ENCODE assay signal across 8 cellular contexts in the genomic region with DNA sequence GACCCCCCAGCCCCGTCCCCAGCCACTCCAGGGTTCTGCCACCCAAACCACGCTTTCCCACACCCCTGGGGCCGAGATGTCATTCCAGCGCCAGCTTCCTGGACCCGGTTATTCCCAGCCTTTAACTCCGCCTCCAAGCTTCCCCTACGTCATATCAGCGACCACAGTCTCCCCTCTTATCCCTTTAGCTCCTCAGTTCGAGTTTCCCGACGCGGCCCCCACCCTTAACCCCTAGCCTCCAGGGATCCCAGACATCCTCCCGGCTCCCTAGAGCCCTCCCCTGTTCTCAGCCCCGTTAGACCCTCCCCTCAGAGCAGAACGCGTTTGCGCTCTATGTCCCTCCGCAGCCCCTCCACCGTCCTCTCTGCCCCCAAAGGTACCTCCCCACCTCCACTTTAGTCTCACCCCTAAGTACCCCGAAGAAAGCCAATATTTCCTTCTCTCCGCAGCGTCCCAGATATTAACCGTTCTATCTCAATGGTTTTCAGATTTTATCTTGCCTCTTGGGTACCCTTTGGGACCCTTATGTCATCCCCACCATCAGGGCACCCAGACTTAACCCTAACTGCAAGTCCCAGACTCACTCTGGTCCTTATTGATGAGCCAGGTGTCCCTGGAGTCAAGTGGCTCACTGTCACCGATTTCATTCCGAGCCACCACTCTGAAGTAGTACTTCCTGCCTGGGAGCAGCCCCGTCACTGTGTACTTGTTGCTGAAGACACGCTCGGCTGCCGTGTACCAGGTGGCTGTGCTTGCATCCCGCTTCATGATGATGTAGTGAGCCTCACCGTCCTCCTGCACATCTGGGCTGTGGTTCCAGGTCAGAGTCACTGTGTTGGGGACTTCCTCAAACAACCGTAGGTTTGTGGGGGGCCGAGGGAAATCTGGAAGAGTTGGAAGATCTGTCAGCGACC. TPM values are rescaled to one million over a fixed set of nuclear protein-coding genes. Genes with fewer than 3 reads are reported as not detected.
DNase-seq lines count a peak whose midpoint lies in the region; ATAC-seq and TF ChIP-seq lines count a peak whose summit lies in the region.

No MANE protein-coding gene starts in this region.

- peaks cover 2% of the 10 kb centered on the region for H3K36me3 Mint-ChIP-seq in T-helper 17 cell (ENCODE audit: low read depth)

- no peaks in the 10 kb centered on the region for H3K9me3 ChIP-seq in T-helper 17 cell (ENCODE audit: control insufficient read depth, low read length, poor library complexity, severe bottlenecking)

- peak overlapping the region; percentile 99 for H3K4me3 Mint-ChIP-seq in T-helper 17 cell

- peak overlapping the region; percentile 98 for H3K27ac Mint-ChIP-seq in T-helper 17 cell

- H3K27ac ChIP-seq in caudate nucleus (ENCODE audit: low read depth, low read length), result peak overlapping the region; percentile 60

- no peak for TF ChIP-seq CTCF in kidney epithelial cell (IDR thresholded peaks at IDR 0.05; ENCODE audit: insufficient read depth, low read length, poor library complexity, severe bottlenecking)

- peaks cover 6% of the 10 kb centered on the region for H3K27me3 ChIP-seq in kidney epithelial cell (ENCODE audit: control insufficient read depth, insufficient read depth, low read length)

- DNase-seq in EH (ENCODE audit: low read depth) (peak; percentile 30), T-helper 17 cell (peak; percentile 33 to 46 (median 38)), caudate nucleus (lab: John Stamatoyannopoulos, UW) (peak in 30 of 61 donors; percentile 16 to 80 (median 36)), kidney epithelial cell (ENCODE audit: low read depth) (no peak), NOMO-1 (lab: John Stamatoyannopoulos, UW; ENCODE audit: unreplicated experiment in 2 of 2) (no peak)
- peak; percentile 39 for DNase-seq in stimulated activated CD4-positive, alpha-beta T cell treated with anti-CD3 and anti-CD28 coated beads, Interleukin-4, amount 100 ng/mL, for 1 hour

- H3K27me3 Mint-ChIP-seq in T-helper 17 cell, result no peaks in the 10 kb centered on the region

- H3K4me1 Mint-ChIP-seq in T-helper 17 cell, result peaks cover 23% of the 10 kb centered on the region

- ATAC-seq in HG03108 (IDR thresholded peaks at IDR 0.05; ENCODE audit: unreplicated experiment) (peak; percentile 69), T-helper 17 cell (peak; percentile 90), HG03135 (IDR thresholded peaks at IDR 0.05; ENCODE audit: unreplicated experiment) (no peak)

- H3K4me3 ChIP-seq in kidney epithelial cell (ENCODE audit: low read depth, low read length), result peak overlapping the region; percentile 63

- H3K36me3 ChIP-seq in kidney epithelial cell (ENCODE audit: control insufficient read depth, insufficient read depth, low read length), result no peaks in the 10 kb centered on the region

RNA-seq across cellular contexts. Expression of gene TMEM86A, which starts 8.0 kb away (rescaled TPM):
- total RNA-seq in T-helper 17 cell (1 to 10 TPM; 5.4 to 6.1 TPM), kidney epithelial cell (3.1 and 5.0 TPM in 2 replicates)

RNA-seq across cellular contexts. Expression of gene IGSF22, which starts 19.4 kb away (rescaled TPM):
- 1 to 10 TPM; 2.0 to 9.4 TPM for total RNA-seq in T-helper 17 cell
- 0.04 TPM in 1 of 2 replicates, not detected in the other for total RNA-seq in kidney epithelial cell

Comparison
In these comparisons a context has a peak if more than half of its experiments do, and no peak if none do; other contexts are left out.
1. DNase-seq: peak in EH (single experiment), T-helper 17 cell (3 of 3) and stimulated activated CD4-positive, alpha-beta T cell treated with anti-CD3 and anti-CD28 coated beads, Interleukin-4, amount 100 ng/mL, for 1 hour (single experiment); none in kidney epithelial cell (single experiment) and NOMO-1 (0 of 2).